Comparison of ENCODE assay signal across 10 cellular contexts in genomic region chr19:15260939-15261338, GRCh38. TPM values are rescaled to one million over a fixed set of nuclear protein-coding genes. Genes with fewer than 3 reads are reported as not detected.
DNase-seq lines count a peak whose midpoint lies in the region; ATAC-seq, FAIRE-seq and TF ChIP-seq lines count a peak whose summit lies in the region.
"Had no signal": no experiment of that assay in that cellular context is flagged by ENCODE, and none has a peak within 500 bp of the region (broad histone marks: within the 10 kb centered on the region; RNA-seq: fewer than 3 reads in every experiment).

No MANE protein-coding gene starts in this region.

- peak; percentile 21 for TF ChIP-seq CTCF in cardiac fibroblast (IDR thresholded peaks at IDR 0.05; ENCODE audit: low read depth, low read length)
- peak; percentile 33 for TF ChIP-seq CTCF in parathyroid adenoma (IDR thresholded peaks at IDR 0.05)
- peak in 1 of 5 experiments; percentile 24 for TF ChIP-seq CTCF in gastrocnemius medialis (IDR thresholded peaks at IDR 0.05 in 4 of 5, conservative IDR thresholded peaks at IDR 0.05 in 1 of 5)

- H3K27me3 ChIP-seq in parathyroid adenoma (ENCODE audit: control insufficient read depth, insufficient read depth, low read length) = no peaks in the 10 kb centered on the region
- no peaks in the 10 kb centered on the region for H3K27me3 ChIP-seq in gastrocnemius medialis

- H3K4me2 ChIP-seq in parathyroid adenoma (ENCODE audit: low read length) = no peak overlapping the region

- in situ Hi-C loops in gastrocnemius medialis (cut with MboI; ENCODE audit: low sequenced_read_pairs in 4 of 4) = loop anchor here (10.0 to 25.0 kb wide), 5 partner anchors 64 to 294 kb away; partner anchors contain the start of gene WIZ (in 2 of the 4)

- peak; percentile 23 for DNase-seq in NCI-H2196 (lab: John Stamatoyannopoulos, UW; ENCODE audit: unreplicated experiment)
- no peak for DNase-seq in NCI-H2196 treated with DMSO at 0.1 percent for 48 hours (lab: John Stamatoyannopoulos, UW; ENCODE audit: unreplicated experiment)
- peak; percentile 15 to 46 for DNase-seq in Kasumi-1 (lab: John Stamatoyannopoulos, UW)
- DNase-seq in cardiac fibroblast (ENCODE audit: low read depth in 2 of 2) = peak in 1 of 2 donors; percentile 32
- DNase-seq in GM19239 (ENCODE audit: insufficient read length, low spot score) = no peak
- DNase-seq in gastrocnemius medialis = no peak
- DNase-seq: ACHN, NCI-H1092 had no signal

- H3K4me3 ChIP-seq in cardiac fibroblast (replicated peaks in 1 of 2; ENCODE audit: low read depth in 2 of 2, low read length in 2 of 2) (no peak overlapping the region), parathyroid adenoma (ENCODE audit: low read depth, low read length) (no peak overlapping the region), gastrocnemius medialis (no peak overlapping the region)

- H3K36me3 ChIP-seq in parathyroid adenoma (ENCODE audit: control insufficient read depth, insufficient read depth, low read length) (no peaks in the 10 kb centered on the region), gastrocnemius medialis (peaks cover 3 to 84% of the 10 kb centered on the region in 2 donors)

- no peak for TF ChIP-seq POLR2A in gastrocnemius medialis (IDR thresholded peaks at IDR 0.05)

- intact Hi-C loops in gastrocnemius medialis (cut with DNase I; ENCODE audit: low total_unique reads) = no loop called here

- H3K27ac ChIP-seq in parathyroid adenoma = no peak overlapping the region
- H3K27ac ChIP-seq in gastrocnemius medialis = no peak overlapping the region

- H3K9me3 ChIP-seq in parathyroid adenoma (ENCODE audit: control insufficient read depth, low read length) (no peaks in the 10 kb centered on the region), gastrocnemius medialis (no peaks in the 10 kb centered on the region)

- H2AFZ ChIP-seq in parathyroid adenoma = no peak overlapping the region

- no peak for FAIRE-seq in GM19239 (lab: Jason Lieb, UNC)

- H3K4me1 ChIP-seq in parathyroid adenoma (peaks cover 17% of the 10 kb centered on the region), gastrocnemius medialis (peaks cover 22 to 24% of the 10 kb centered on the region in 2 donors)

- peaks cover 64% of the 10 kb centered on the region for H3K79me2 ChIP-seq in parathyroid adenoma

- ATAC-seq in gastrocnemius medialis (no peak), GM18861 (IDR thresholded peaks at IDR 0.05; ENCODE audit: unreplicated experiment) (no peak)

- H3K9ac ChIP-seq in parathyroid adenoma = no peak overlapping the region

RNA-seq across cellular contexts. Expression of gene EPHX3, which starts 28.7 kb away (rescaled TPM):
- total RNA-seq in gastrocnemius medialis = not detected

Comparison
In these comparisons a context has a peak if more than half of its experiments do, and no peak if none do; other contexts are left out.
1. DNase-seq: peak in NCI-H2196 (single experiment) and Kasumi-1 (2 of 2); none in NCI-H2196 treated with DMSO at 0.1 percent for 48 hours (single experiment), GM19239 (single experiment) and gastrocnemius medialis (0 of 2).